16 cellular contexts compared by ENCODE assay signal in the genomic region with DNA sequence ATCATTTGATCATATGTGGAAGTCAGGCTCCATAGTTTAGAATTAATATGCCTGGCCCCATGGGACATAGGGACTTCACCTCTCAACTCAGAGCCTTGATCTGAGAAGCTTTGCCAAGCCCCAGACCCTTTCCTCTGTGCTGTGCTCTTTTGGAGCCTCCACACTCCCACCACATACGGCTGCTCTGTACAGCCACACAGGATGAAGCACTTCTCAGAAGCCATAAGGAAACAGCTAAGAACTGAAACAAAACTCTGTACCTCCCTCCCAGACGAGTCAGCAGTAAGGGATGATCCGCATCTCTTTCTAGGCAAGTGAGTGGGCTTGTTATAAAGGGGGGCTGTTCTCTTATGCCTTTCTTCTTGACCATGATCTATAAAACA.
DNase-seq lines count a peak whose midpoint lies in the region; ATAC-seq and TF ChIP-seq lines count a peak whose summit lies in the region.
"Had no signal": no experiment of that assay in that cellular context is flagged by ENCODE, and none has a peak within 500 bp of the region (broad histone marks: within the 10 kb centered on the region; RNA-seq: fewer than 3 reads in every experiment).

No MANE protein-coding gene starts in this region.

- TF ChIP-seq CTCF in right lobe of liver (IDR thresholded peaks at IDR 0.05) = no peak

- peak; percentile 61 to 62 for ATAC-seq in activated CD4-positive, CD25-positive, alpha-beta regulatory T cell treated with anti-CD3 and anti-CD28 coated beads, Interleukin-2, amount 50 U/mL, for 24 hours
- peak; percentile 39 for ATAC-seq in HG02678 (IDR thresholded peaks at IDR 0.05; ENCODE audit: unreplicated experiment)
- ATAC-seq in natural killer cell treated with Interleukin-12 subunit alpha and Interleukin-12 subunit beta and Interleukin-15 and Interleukin-18, amount 100 ng/mL, for 72 hours = peak; percentile 54 to 74
- no peak for ATAC-seq in right lobe of liver

- peaks cover 93% of the 10 kb centered on the region for H3K36me3 Mint-ChIP-seq in activated T-helper 2 cell treated with anti-CD3 and anti-CD28 coated beads, Interferon-gamma antibody, Interleukin-2, Interleukin-4, amounts not matched to agents 10 μg/mL and 5 μg/mL and 100 μg/mL, durations not matched to agents 14 hours and 24 hours and 36 hours (ENCODE audit: low read depth)
- H3K36me3 Mint-ChIP-seq in natural killer cell treated with Interleukin-12 subunit alpha and Interleukin-12 subunit beta and Interleukin-15 and Interleukin-18, amount 100 ng/mL, for 72 hours = peaks cover 24% of the 10 kb centered on the region

- peaks cover 70% of the 10 kb centered on the region for H3K4me1 Mint-ChIP-seq in activated T-helper 2 cell treated with anti-CD3 and anti-CD28 coated beads, Interferon-gamma antibody, Interleukin-2, Interleukin-4, amounts not matched to agents 10 μg/mL and 5 μg/mL and 100 μg/mL, durations not matched to agents 14 hours and 24 hours and 36 hours (ENCODE audit: low read depth)
- H3K4me1 Mint-ChIP-seq in natural killer cell treated with Interleukin-12 subunit alpha and Interleukin-12 subunit beta and Interleukin-15 and Interleukin-18, amount 100 ng/mL, for 72 hours (ENCODE audit: low read depth in 2 of 2) = peaks cover 55 to 68% of the 10 kb centered on the region in 2 donors

- 77% methylated on average over 3 of the region's 3 CpGs for WGBS in right lobe of liver (ENCODE audit: insufficient coverage, low coverage, low lambda C conversion rate, missing lambda C conversion rate)

- peaks cover 17% of the 10 kb centered on the region for H3K9me3 Mint-ChIP-seq in activated T-helper 2 cell treated with anti-CD3 and anti-CD28 coated beads, Interferon-gamma antibody, Interleukin-2, Interleukin-4, amounts not matched to agents 10 μg/mL and 5 μg/mL and 100 μg/mL, durations not matched to agents 14 hours and 24 hours and 36 hours
- H3K9me3 Mint-ChIP-seq in natural killer cell treated with Interleukin-12 subunit alpha and Interleukin-12 subunit beta and Interleukin-15 and Interleukin-18, amount 100 ng/mL, for 72 hours = peaks cover 8% of the 10 kb centered on the region

- no peak overlapping the region for H3K4me3 Mint-ChIP-seq in activated T-helper 2 cell treated with anti-CD3 and anti-CD28 coated beads, Interferon-gamma antibody, Interleukin-2, Interleukin-4, amounts not matched to agents 10 μg/mL and 5 μg/mL and 100 μg/mL, durations not matched to agents 14 hours and 24 hours and 36 hours (ENCODE audit: low read depth)
- H3K4me3 Mint-ChIP-seq in natural killer cell treated with Interleukin-12 subunit alpha and Interleukin-12 subunit beta and Interleukin-15 and Interleukin-18, amount 100 ng/mL, for 72 hours = peak overlapping the region; percentile 80
- H3K4me3 Mint-ChIP-seq: type B pancreatic cell had no signal

- TF ChIP-seq POLR2A in right lobe of liver (IDR thresholded peaks at IDR 0.05) = no peak

- no peaks in the 10 kb centered on the region for H3K4me1 ChIP-seq in right lobe of liver

- intact Hi-C loops in activated T-helper 2 cell treated with anti-CD3 and anti-CD28 coated beads, Interferon-gamma antibody, Interleukin-2, Interleukin-4, amounts not matched to agents 10 μg/mL and 5 μg/mL and 100 μg/mL, durations not matched to agents 14 hours and 24 hours and 36 hours (cut with micrococcal nuclease) = loop anchor here (1.0 to 5.0 kb wide), 2 partner anchors 9 to 57 kb away; no protein-coding TSS in a partner anchor
- intact Hi-C loops in right lobe of liver (cut with DNase I) = no loop called here

- DNase-seq in activated CD4-positive, CD25-positive, alpha-beta regulatory T cell treated with anti-CD3 and anti-CD28 coated beads, Interleukin-2, amount 50 U/mL, for 72 hours = no peak
- no peak for DNase-seq in activated T-helper 2 cell treated with anti-CD3 and anti-CD28 coated beads, Interferon-gamma antibody, Interleukin-2, Interleukin-4, amounts not matched to agents 10 μg/mL and 5 μg/mL and 100 μg/mL, durations not matched to agents 14 hours and 24 hours and 36 hours (ENCODE audit: low spot score)
- no peak for DNase-seq in natural killer cell treated with Interleukin-12 subunit alpha and Interleukin-12 subunit beta and Interleukin-15 and Interleukin-18, amount 100 ng/mL, for 72 hours (ENCODE audit: low spot score)
- DNase-seq in ecto neural progenitor cell (ENCODE audit: low spot score) (no peak), OCI-M1 (lab: John Stamatoyannopoulos, UW) (no peak), right lobe of liver (no peak)
- DNase-seq: caudate nucleus, kidney glomerular epithelial cell, MM.1S, NCI-H510A treated with DMSO at 0.1 percent for 48 hours, occipital lobe, SK-N-SH had no signal

- peak overlapping the region; percentile 78 for H3K27ac Mint-ChIP-seq in activated T-helper 2 cell treated with anti-CD3 and anti-CD28 coated beads, Interferon-gamma antibody, Interleukin-2, Interleukin-4, amounts not matched to agents 10 μg/mL and 5 μg/mL and 100 μg/mL, durations not matched to agents 14 hours and 24 hours and 36 hours
- H3K27ac Mint-ChIP-seq in natural killer cell treated with Interleukin-12 subunit alpha and Interleukin-12 subunit beta and Interleukin-15 and Interleukin-18, amount 100 ng/mL, for 72 hours = peak overlapping the region; percentile 65 to 81
- H3K27ac Mint-ChIP-seq: type B pancreatic cell had no signal

- H3K36me3 ChIP-seq in right lobe of liver = no peaks in the 10 kb centered on the region

- no peaks in the 10 kb centered on the region for H3K27me3 Mint-ChIP-seq in activated T-helper 2 cell treated with anti-CD3 and anti-CD28 coated beads, Interferon-gamma antibody, Interleukin-2, Interleukin-4, amounts not matched to agents 10 μg/mL and 5 μg/mL and 100 μg/mL, durations not matched to agents 14 hours and 24 hours and 36 hours (ENCODE audit: low read depth)
- no peaks in the 10 kb centered on the region for H3K27me3 Mint-ChIP-seq in natural killer cell treated with Interleukin-12 subunit alpha and Interleukin-12 subunit beta and Interleukin-15 and Interleukin-18, amount 100 ng/mL, for 72 hours
- H3K27me3 Mint-ChIP-seq: type B pancreatic cell had no signal

- H3K9me3 ChIP-seq in right lobe of liver = no peaks in the 10 kb centered on the region
- H3K9me3 ChIP-seq: SK-N-SH had no signal

- no peaks in the 10 kb centered on the region for H3K27me3 ChIP-seq in right lobe of liver

- H3K27ac ChIP-seq in right lobe of liver = no peak overlapping the region
- H3K27ac ChIP-seq: 22Rv1 had no signal

- H3K4me3 ChIP-seq in right lobe of liver = no peak overlapping the region

Comparison
In these comparisons a context has a peak if more than half of its experiments do, and no peak if none do; other contexts are left out.
1. ATAC-seq: peak in activated CD4-positive, CD25-positive, alpha-beta regulatory T cell treated with anti-CD3 and anti-CD28 coated beads, Interleukin-2, amount 50 U/mL, for 24 hours (2 of 2), HG02678 (single experiment) and natural killer cell treated with Interleukin-12 subunit alpha and Interleukin-12 subunit beta and Interleukin-15 and Interleukin-18, amount 100 ng/mL, for 72 hours (2 of 2); none in right lobe of liver (0 of 4).